ENCODE assay signal across 9 cellular contexts in genomic region chr6:52504778-52505127, GRCh38.
DNase-seq lines count a peak whose midpoint lies in the region; ATAC-seq and TF ChIP-seq lines count a peak whose summit lies in the region.
"Had no signal": no experiment of that assay in that cellular context is flagged by ENCODE, and none has a peak within 500 bp of the region (broad histone marks: within the 10 kb centered on the region; RNA-seq: fewer than 3 reads in every experiment).

No MANE protein-coding gene starts in this region.

- H3K27ac Mint-ChIP-seq in dendritic cell treated with granulocyte-macrophage colony-stimulating factor and Interleukin-4, amounts not matched to agents 40 ng/mL and 50 ng/mL, for 4 days: peak overlapping the region; percentile 84
- H3K27ac Mint-ChIP-seq in naive thymus-derived CD4-positive, alpha-beta T cell: peak overlapping the region in 2 of 9 donors; percentile 57 to 71
- no peak overlapping the region for H3K27ac Mint-ChIP-seq in activated T-cell treated with anti-CD3 and anti-CD28 coated beads, Interleukin-2, amount 50 U/mL, for 72 hours
- H3K27ac Mint-ChIP-seq: activated naive CD8-positive, alpha-beta T cell treated with anti-CD3 and anti-CD28 coated beads, Interleukin-2, amount 50 U/mL, for 24 hours had no signal

- H3K9me3 ChIP-seq in SK-N-SH (no peaks in the 10 kb centered on the region), upper lobe of right lung (no peaks in the 10 kb centered on the region)
- no peaks in the 10 kb centered on the region for H3K9me3 ChIP-seq in naive thymus-derived CD4-positive, alpha-beta T cell (ENCODE audit: control insufficient read depth in 2 of 3, low read length in 3 of 3)

- WGBS in SK-N-SH (ENCODE audit: low lambda C conversion rate): 97% methylated on average over 10 of the region's 10 CpGs

- TF ChIP-seq RAD21 in SK-N-SH (IDR thresholded peaks at IDR 0.05; ENCODE audit: low read length): no peak

- peaks cover 6% of the 10 kb centered on the region; the same call in 1 of the 2 replicates for H3K79me2 ChIP-seq in SK-N-SH (ENCODE audit: insufficient read depth)

- H3K9ac ChIP-seq in SK-N-SH: peak overlapping the region; percentile 29; the same call in 1 of the 2 replicates

- POLR2A ChIA-PET in SK-N-SH (lab: Yijun Ruan, JAX): no interaction called here
- POLR2A ChIA-PET in naive thymus-derived CD4-positive, alpha-beta T cell (lab: Charles Lee): no interaction called here

- CTCF ChIA-PET in SK-N-SH (lab: Yijun Ruan, JAX): interaction anchor here (0.8 kb wide), 1 partner anchor 94 kb away, joined by 5 read pairs; no protein-coding TSS in a partner anchor
- CTCF ChIA-PET in naive thymus-derived CD4-positive, alpha-beta T cell (lab: Charles Lee): no interaction called here

- H3K4me3 Mint-ChIP-seq in dendritic cell treated with granulocyte-macrophage colony-stimulating factor and Interleukin-4, amounts not matched to agents 40 ng/mL and 50 ng/mL, for 4 days: peak overlapping the region; percentile 14
- no peak overlapping the region for H3K4me3 Mint-ChIP-seq in naive thymus-derived CD4-positive, alpha-beta T cell
- no peak overlapping the region for H3K4me3 Mint-ChIP-seq in activated T-cell treated with anti-CD3 and anti-CD28 coated beads, Interleukin-2, amount 50 U/mL, for 72 hours
- H3K4me3 Mint-ChIP-seq: activated naive CD8-positive, alpha-beta T cell treated with anti-CD3 and anti-CD28 coated beads, Interleukin-2, amount 50 U/mL, for 24 hours had no signal

- in situ Hi-C loops in G401 (cut with HindIII; ENCODE audit: low sequenced_read_pairs): no loop called here

- no peak for ATAC-seq in SK-N-SH treated with all-trans-retinoic acid at 6 μM for 48 hours
- peak; percentile 45 for ATAC-seq in naive thymus-derived CD4-positive, alpha-beta T cell
- ATAC-seq in upper lobe of right lung: no peak
- no peak for ATAC-seq in HG02678 (IDR thresholded peaks at IDR 0.05; ENCODE audit: unreplicated experiment)
- ATAC-seq in activated T-cell treated with anti-CD3 and anti-CD28 coated beads, Interleukin-2, amount 50 U/mL, for 72 hours (replicated peaks in 1 of 2): no peak
- ATAC-seq: activated naive CD8-positive, alpha-beta T cell treated with anti-CD3 and anti-CD28 coated beads, Interleukin-2, amount 50 U/mL, for 24 hours had no signal

- DNase-seq in SK-N-SH: no peak
- no peak for DNase-seq in naive thymus-derived CD4-positive, alpha-beta T cell
- DNase-seq in upper lobe of right lung: no peak
- DNase-seq in activated T-cell treated with anti-CD3 and anti-CD28 coated beads, Interleukin-2, amount 50 U/mL, for 72 hours: no peak
- DNase-seq in G401 (ENCODE audit: low spot score): no peak
- DNase-seq: activated naive CD8-positive, alpha-beta T cell treated with anti-CD3 and anti-CD28 coated beads, Interleukin-2, amount 50 U/mL, for 24 hours had no signal

- H3K4me1 Mint-ChIP-seq in dendritic cell treated with granulocyte-macrophage colony-stimulating factor and Interleukin-4, amounts not matched to agents 40 ng/mL and 50 ng/mL, for 4 days (ENCODE audit: low read depth): peaks cover 56% of the 10 kb centered on the region
- peaks cover 0 to 6% (median 0%) of the 10 kb centered on the region in 7 donors for H3K4me1 Mint-ChIP-seq in naive thymus-derived CD4-positive, alpha-beta T cell
- H3K4me1 Mint-ChIP-seq in activated T-cell treated with anti-CD3 and anti-CD28 coated beads, Interleukin-2, amount 50 U/mL, for 72 hours (ENCODE audit: low read depth): no peaks in the 10 kb centered on the region
- H3K4me1 Mint-ChIP-seq: activated naive CD8-positive, alpha-beta T cell treated with anti-CD3 and anti-CD28 coated beads, Interleukin-2, amount 50 U/mL, for 24 hours had no signal

- H3K27me3 Mint-ChIP-seq in dendritic cell treated with granulocyte-macrophage colony-stimulating factor and Interleukin-4, amounts not matched to agents 40 ng/mL and 50 ng/mL, for 4 days: no peaks in the 10 kb centered on the region
- H3K27me3 Mint-ChIP-seq in naive thymus-derived CD4-positive, alpha-beta T cell: no peaks in the 10 kb centered on the region
- no peaks in the 10 kb centered on the region for H3K27me3 Mint-ChIP-seq in activated T-cell treated with anti-CD3 and anti-CD28 coated beads, Interleukin-2, amount 50 U/mL, for 72 hours (ENCODE audit: low read depth)
- H3K27me3 Mint-ChIP-seq: activated naive CD8-positive, alpha-beta T cell treated with anti-CD3 and anti-CD28 coated beads, Interleukin-2, amount 50 U/mL, for 24 hours had no signal

- intact Hi-C loops in dendritic cell treated with granulocyte-macrophage colony-stimulating factor and Interleukin-4, amounts not matched to agents 40 ng/mL and 50 ng/mL, for 4 days (cut with micrococcal nuclease): loop anchor here (1.0 kb wide), 1 partner anchor 84 kb away; the partner anchor contains the start of gene EFHC1
- intact Hi-C loops in naive thymus-derived CD4-positive, alpha-beta T cell (cut with micrococcal nuclease): loop anchor here in 1 of 2 donors (2.0 kb wide), 1 partner anchor 218 kb away; no protein-coding TSS in a partner anchor
- intact Hi-C loops in upper lobe of right lung (cut with DNase I): no loop called here

- peaks cover 54 to 69% of the 10 kb centered on the region in 2 experiments for H3K36me3 ChIP-seq in SK-N-SH (replicated peaks in 1 of 2; ENCODE audit: control insufficient read depth in 1 of 2, insufficient read depth in 2 of 2, low read length in 1 of 2)
- peaks cover 0 to 63% (median 0%) of the 10 kb centered on the region in 3 experiments for H3K36me3 ChIP-seq in naive thymus-derived CD4-positive, alpha-beta T cell (ENCODE audit: control insufficient read depth in 2 of 3, insufficient read depth in 3 of 3, low read length in 3 of 3)
- H3K36me3 ChIP-seq in upper lobe of right lung: peaks cover 46% of the 10 kb centered on the region

- TF ChIP-seq CTCF in SK-N-SH (IDR thresholded peaks at IDR 0.05) (no peak), upper lobe of right lung (IDR thresholded peaks at IDR 0.05) (no peak)

- H3K27ac ChIP-seq in SK-N-SH (ENCODE audit: low read depth in 2 of 2, low read length in 1 of 2) (peak overlapping the region; percentile 71 to 77), upper lobe of right lung (peak overlapping the region; percentile 77)
- H3K27ac ChIP-seq in naive thymus-derived CD4-positive, alpha-beta T cell (ENCODE audit: low read depth, low read length): no peak overlapping the region

- peaks cover 30% of the 10 kb centered on the region for H3F3A ChIP-seq in SK-N-SH (replicated peaks; ENCODE audit: insufficient read depth)

- no peak overlapping the region for H2AFZ ChIP-seq in SK-N-SH (ENCODE audit: low read depth)

- H3K4me1 ChIP-seq in SK-N-SH (ENCODE audit: control insufficient read depth in 1 of 2, insufficient read depth in 2 of 2, low read depth in 1 of 2, low read length in 1 of 2) (peaks cover 18 to 23% of the 10 kb centered on the region in 2 experiments; a peak in 3 of 4 replicates), upper lobe of right lung (peaks cover 20% of the 10 kb centered on the region)
- H3K4me1 ChIP-seq in naive thymus-derived CD4-positive, alpha-beta T cell (ENCODE audit: control insufficient read depth in 2 of 2, insufficient read depth in 2 of 2, low read length in 2 of 2): no peaks in the 10 kb centered on the region

- TF ChIP-seq EP300 in SK-N-SH (IDR thresholded peaks at IDR 0.05; ENCODE audit: borderline replicate concordance in 1 of 2, low read depth in 1 of 2, low read length in 1 of 2): no peak

- H3K4me3 ChIP-seq in SK-N-SH (ENCODE audit: low read depth in 2 of 2, low read length in 1 of 2) (no peak overlapping the region), upper lobe of right lung (no peak overlapping the region)
- no peak overlapping the region for H3K4me3 ChIP-seq in naive thymus-derived CD4-positive, alpha-beta T cell (ENCODE audit: low read length)

- H4K20me1 ChIP-seq in SK-N-SH (ENCODE audit: insufficient read depth): no peaks in the 10 kb centered on the region

- peak overlapping the region; percentile 62 for H3K4me2 ChIP-seq in SK-N-SH

- no peaks in the 10 kb centered on the region for H3K9me3 Mint-ChIP-seq in dendritic cell treated with granulocyte-macrophage colony-stimulating factor and Interleukin-4, amounts not matched to agents 40 ng/mL and 50 ng/mL, for 4 days
- no peaks in the 10 kb centered on the region for H3K9me3 Mint-ChIP-seq in naive thymus-derived CD4-positive, alpha-beta T cell
- no peaks in the 10 kb centered on the region for H3K9me3 Mint-ChIP-seq in activated T-cell treated with anti-CD3 and anti-CD28 coated beads, Interleukin-2, amount 50 U/mL, for 72 hours
- H3K9me3 Mint-ChIP-seq: activated naive CD8-positive, alpha-beta T cell treated with anti-CD3 and anti-CD28 coated beads, Interleukin-2, amount 50 U/mL, for 24 hours had no signal

- H3K27me3 ChIP-seq in SK-N-SH (ENCODE audit: insufficient read depth) (no peaks in the 10 kb centered on the region), upper lobe of right lung (no peaks in the 10 kb centered on the region)
- no peaks in the 10 kb centered on the region for H3K27me3 ChIP-seq in naive thymus-derived CD4-positive, alpha-beta T cell (ENCODE audit: control insufficient read depth in 2 of 2, insufficient read depth in 2 of 2, low read length in 2 of 2)

- H3K36me3 Mint-ChIP-seq in dendritic cell treated with granulocyte-macrophage colony-stimulating factor and Interleukin-4, amounts not matched to agents 40 ng/mL and 50 ng/mL, for 4 days (ENCODE audit: low read depth): peaks cover 98% of the 10 kb centered on the region
- peaks cover 6 to 52% (median 20%) of the 10 kb centered on the region in 5 donors for H3K36me3 Mint-ChIP-seq in naive thymus-derived CD4-positive, alpha-beta T cell
- H3K36me3 Mint-ChIP-seq in activated T-cell treated with anti-CD3 and anti-CD28 coated beads, Interleukin-2, amount 50 U/mL, for 72 hours (ENCODE audit: insufficient read depth in 2 of 2): no peaks in the 10 kb centered on the region

- no peaks in the 10 kb centered on the region for H3K9me2 ChIP-seq in SK-N-SH

TF ChIP-seq in SK-N-SH, 30 proteins besides CTCF, POLR2A, EP300 and RAD21 (continues in another document):
- no peak for TF ChIP-seq MAX (IDR thresholded peaks at IDR 0.05; ENCODE audit: low read depth)

TF ChIP-seq in SK-N-SH treated with all-trans-retinoic acid at 6 μM for 48 hours, 23 proteins besides CTCF, POLR2A, EP300 and RAD21 (continues in another document):
- TF ChIP-seq CREB5 (CRISPR knock-in tag; IDR thresholded peaks at IDR 0.05; ENCODE audit: low read depth): no peak
